10 cellular contexts compared by ENCODE assay signal in the genomic region with DNA sequence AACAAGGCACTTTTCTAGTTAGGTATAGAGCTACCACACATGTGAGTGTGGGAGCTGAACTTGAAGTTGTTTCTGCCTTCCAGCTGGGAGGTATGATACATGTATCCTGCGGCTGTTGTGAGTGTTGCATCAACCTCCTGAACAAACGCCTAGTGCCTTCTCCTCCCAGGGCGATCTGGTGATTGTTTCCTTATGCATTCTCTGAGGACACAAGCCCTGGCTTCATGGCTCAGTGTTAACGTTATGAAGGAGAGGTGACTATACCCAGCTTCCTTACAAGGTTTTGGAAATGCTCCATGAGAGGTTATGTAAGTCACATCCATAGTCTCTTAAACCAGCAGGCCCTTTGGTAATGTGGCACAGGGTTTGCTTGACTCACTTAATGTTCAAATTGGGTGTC.
DNase-seq lines count a peak whose midpoint lies in the region; ATAC-seq and TF ChIP-seq lines count a peak whose summit lies in the region.
"Had no signal": no experiment of that assay in that cellular context is flagged by ENCODE, and none has a peak within 500 bp of the region (broad histone marks: within the 10 kb centered on the region; RNA-seq: fewer than 3 reads in every experiment).

No MANE protein-coding gene starts in this region.

- DNase-seq in ACHN, result peak; percentile 39
- DNase-seq in HL-60 (ENCODE audit: low read depth in 1 of 2, low spot score in 1 of 2), result peak; percentile 49 to 58
- peak; percentile 17 for DNase-seq in UCSD-AML1 (lab: John Stamatoyannopoulos, UW; ENCODE audit: unreplicated experiment)
- peak; percentile 97 for DNase-seq in iris pigment epithelial cell (ENCODE audit: low read depth)
- no peak for DNase-seq in NCI-H1092 treated with DMSO at 0.1 percent for 48 hours (lab: John Stamatoyannopoulos, UW)
- DNase-seq in stimulated activated CD4-positive, alpha-beta T cell treated with anti-CD3 and anti-CD28 coated beads, Interleukin-2, amount 100 ng/mL, for 24 hours, result no peak
- DNase-seq in GM13977 (ENCODE audit: low spot score), result no peak
- DNase-seq: activated CD4-positive, alpha-beta T cell treated with anti-CD3 and anti-CD28 coated beads, Interleukin-2, amount 10 ng/mL, durations not matched to agents 7 days and 5 days; stimulated activated CD4-positive, alpha-beta T cell treated with anti-CD3 and anti-CD28 coated beads, Interleukin-4, amount 100 ng/mL, for 4 hours had no signal

- no peaks in the 10 kb centered on the region for H3K27me3 ChIP-seq in HL-60 (ENCODE audit: insufficient read depth, poor library complexity, severe bottlenecking)

- H3K4me3 ChIP-seq in HL-60 (replicated peaks; ENCODE audit: insufficient read depth, low read length), result no peak overlapping the region

- no peak for TF ChIP-seq CTCF in HL-60 (IDR thresholded peaks at IDR 0.05; ENCODE audit: insufficient read depth, low read length)
- TF ChIP-seq CTCF in GM13977 (IDR thresholded peaks at IDR 0.05; ENCODE audit: extremely low read depth, insufficient read depth, missing control alignments), result no peak

- H3K27ac ChIP-seq in HL-60 (replicated peaks), result no peak overlapping the region

- ATAC-seq in GM18907 (IDR thresholded peaks at IDR 0.05; ENCODE audit: unreplicated experiment), result no peak

- in situ Hi-C loops in ACHN (cut with HindIII; ENCODE audit: low pct_ligation_motif_present, low pct_unique_long_range_greater_than_20kb, low sequenced_read_pairs), result no loop called here
- in situ Hi-C loops in GM13977 (cut with MboI; ENCODE audit: low pct_unique_long_range_greater_than_20kb, low sequenced_read_pairs, unreplicated experiment), result no loop called here

Comparison
In these comparisons a context has a peak if more than half of its experiments do, and no peak if none do; other contexts are left out.
1. DNase-seq: peak in ACHN (single experiment), HL-60 (2 of 2), UCSD-AML1 (single experiment) and iris pigment epithelial cell (single experiment); none in NCI-H1092 treated with DMSO at 0.1 percent for 48 hours (single experiment), stimulated activated CD4-positive, alpha-beta T cell treated with anti-CD3 and anti-CD28 coated beads, Interleukin-2, amount 100 ng/mL, for 24 hours (0 of 2) and GM13977 (single experiment).